Comparison of ENCODE assay signal across 8 cellular contexts in genomic region chr1:174743654-174744561, GRCh38.
DNase-seq lines count a peak whose midpoint lies in the region; ATAC-seq and TF ChIP-seq lines count a peak whose summit lies in the region.

No MANE protein-coding gene starts in this region.

- no peaks in the 10 kb centered on the region for H3K36me3 ChIP-seq in GM23248 (ENCODE audit: low read depth)
- no peaks in the 10 kb centered on the region for H3K36me3 ChIP-seq in right lobe of liver

- H2AFZ ChIP-seq in GM23248, result no peak overlapping the region

- no peaks in the 10 kb centered on the region for H3K9me2 ChIP-seq in GM23248 (ENCODE audit: insufficient read depth)

- peak; percentile 60 to 81 (median 72) for ATAC-seq in right lobe of liver
- no peak for ATAC-seq in HG03565 (IDR thresholded peaks at IDR 0.05; ENCODE audit: unreplicated experiment)

- peak overlapping the region; percentile 49 for H3K4me2 ChIP-seq in GM23248 (ENCODE audit: unreplicated experiment)

- H3K9me3 ChIP-seq in GM23248 (ENCODE audit: low read depth) (no peaks in the 10 kb centered on the region), right lobe of liver (no peaks in the 10 kb centered on the region)

- H3K4me3 ChIP-seq in GM23248 (no peak overlapping the region), right lobe of liver (no peak overlapping the region)

- H4K20me1 ChIP-seq in GM23248 (ENCODE audit: insufficient read depth), result no peaks in the 10 kb centered on the region

- H3K27me3 ChIP-seq in GM23248 (replicated peaks; ENCODE audit: insufficient read depth) (no peaks in the 10 kb centered on the region), right lobe of liver (no peaks in the 10 kb centered on the region)

- WGBS in GM23248 (ENCODE audit: low coverage in 1 of 2, low lambda C conversion rate in 2 of 2, missing lambda C conversion rate in 2 of 2), 2 experiments, result 31 to 34% methylated on average over 4 of the region's 4 CpGs
- WGBS in right lobe of liver (ENCODE audit: insufficient coverage, low coverage, low lambda C conversion rate, missing lambda C conversion rate), result 23% methylated on average over 4 of the region's 4 CpGs

- no peak overlapping the region for H3K9ac ChIP-seq in GM23248

- no peak for TF ChIP-seq POLR2A in right lobe of liver (IDR thresholded peaks at IDR 0.05)

- H3K27ac ChIP-seq in GM23248 (no peak overlapping the region), caudate nucleus (ENCODE audit: low read depth, low read length) (peak overlapping the region; percentile 60), right lobe of liver (no peak overlapping the region)

- intact Hi-C loops in right lobe of liver (cut with DNase I), result loop anchor here in 1 of 2 donors (10.0 kb wide), 1 partner anchor 489 kb away; no protein-coding TSS in a partner anchor

- in situ Hi-C loops in GM23248 (cut with MboI), result no loop called here

- peaks cover 5% of the 10 kb centered on the region; the same call in 1 of the 2 replicates for H3F3A ChIP-seq in GM23248 (ENCODE audit: insufficient read depth)

- peak; percentile 49 to 70 (median 70) for TF ChIP-seq CTCF in right lobe of liver (IDR thresholded peaks at IDR 0.05)

- H3K79me2 ChIP-seq in GM23248 (ENCODE audit: insufficient read depth), result no peaks in the 10 kb centered on the region

- H3K4me1 ChIP-seq in GM23248 (ENCODE audit: insufficient read depth), result peaks cover 29% of the 10 kb centered on the region; the same call in 1 of the 2 replicates
- H3K4me1 ChIP-seq in right lobe of liver, result no peaks in the 10 kb centered on the region

- DNase-seq in AG08396 (ENCODE audit: low spot score) (peak; percentile 29), GM23248 (peak; percentile 68), NCI-H526 (lab: John Stamatoyannopoulos, UW) (peak; percentile 32 to 87), caudate nucleus (lab: John Stamatoyannopoulos, UW) (peak in 2 of 61 donors; percentile 11 to 39), right lobe of liver (no peak), NCI-H2029 treated with DMSO at 0.1 percent for 48 hours (lab: John Stamatoyannopoulos, UW) (no peak)
- no peak for DNase-seq in activated CD4-positive, alpha-beta T cell treated with anti-CD3 and anti-CD28 coated beads, Interleukin-2, amount 50 U/mL, for 1 hour

Comparison
In these comparisons a context has a peak if more than half of its experiments do, and no peak if none do; other contexts are left out.
1. DNase-seq: peak in AG08396 (single experiment), GM23248 (single experiment) and NCI-H526 (2 of 2); none in right lobe of liver (0 of 3), activated CD4-positive, alpha-beta T cell treated with anti-CD3 and anti-CD28 coated beads, Interleukin-2, amount 50 U/mL, for 1 hour (single experiment) and NCI-H2029 treated with DMSO at 0.1 percent for 48 hours (single experiment).